ENCODE assay signal across 8 cellular contexts in the genomic region with DNA sequence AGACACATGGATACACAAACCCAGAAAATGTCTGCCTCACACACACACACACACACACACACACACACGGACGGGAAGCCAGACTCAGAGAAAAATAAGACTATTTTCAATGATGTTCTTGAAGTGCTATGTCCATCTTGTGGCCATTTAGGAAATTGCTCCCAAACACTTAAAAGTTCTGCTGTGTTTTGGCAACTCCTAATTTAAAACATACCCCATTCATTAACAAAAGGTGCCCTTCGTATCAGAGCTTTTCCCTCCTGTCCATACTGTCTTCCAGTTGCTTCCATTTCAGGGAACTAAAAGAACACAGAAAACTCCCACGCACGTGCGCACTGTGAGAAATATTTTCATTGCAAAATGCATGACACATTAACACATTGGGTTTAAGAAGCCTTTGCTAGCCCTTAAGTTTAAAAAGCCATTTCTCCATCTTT. TPM values are rescaled to one million over a fixed set of nuclear protein-coding genes. Genes with fewer than 3 reads are reported as not detected.
A peak's percentile ranks its signal among the peaks of the same experiment; 100 is the strongest.
DNase-seq lines count a peak whose midpoint lies in the region; ATAC-seq, FAIRE-seq and TF ChIP-seq lines count a peak whose summit lies in the region.

No MANE protein-coding gene starts in this region.

- intact Hi-C loops in endothelial cell of umbilical vein (cut with micrococcal nuclease): loop anchor here (1.0 to 5.0 kb wide), 5 partner anchors 138 to 1054 kb away; a partner anchor contains a TSS

- no peaks in the 10 kb centered on the region for H3K27me3 ChIP-seq in MG63
- H3K27me3 ChIP-seq in endothelial cell of umbilical vein (ENCODE audit: control insufficient read depth in 2 of 2, insufficient read depth in 2 of 2, low read length in 2 of 2): no peaks in the 10 kb centered on the region

- no peaks in the 10 kb centered on the region for H3K9me1 ChIP-seq in endothelial cell of umbilical vein (replicated peaks; ENCODE audit: control insufficient read depth, extremely low read depth, insufficient read depth, low read length)

- TF ChIP-seq CTCF in GM12875 (IDR thresholded peaks at IDR 0.05; ENCODE audit: borderline replicate concordance, insufficient read depth, low read depth, low read length): peak; percentile 57
- peak; percentile 57 to 61 for TF ChIP-seq CTCF in endothelial cell of umbilical vein (IDR thresholded peaks at IDR 0.05; ENCODE audit: extremely low read depth in 1 of 2, insufficient read depth in 1 of 2, low read depth in 1 of 2, low read length in 2 of 2)
- TF ChIP-seq CTCF in nephron (IDR thresholded peaks at IDR 0.05; ENCODE audit: unreplicated experiment in 3 of 3): peak; percentile 42 to 48 (median 44)

- H3K27me3 Mint-ChIP-seq in nephron (ENCODE audit: low read depth): no peaks in the 10 kb centered on the region

- POLR2A ChIA-PET in endothelial cell of umbilical vein (lab: Charles Lee): no interaction called here

- peak overlapping the region; percentile 94 for H2AFZ ChIP-seq in endothelial cell of umbilical vein (ENCODE audit: low read depth, low read length)

- peaks cover 6% of the 10 kb centered on the region for H3K4me1 Mint-ChIP-seq in nephron

- dilution Hi-C loops in endothelial cell of umbilical vein (cut with MboI; ENCODE audit: extremely low pct_ligation_motif_present, low sequenced_read_pairs): no loop called here

- CTCF ChIA-PET in endothelial cell of umbilical vein (lab: Charles Lee): interaction anchor here (0.7 to 3.2 kb wide), 5 partner anchors 137 to 1055 kb away, joined by 3 to 15 read pairs (median 6); no protein-coding TSS in a partner anchor

- H3K79me2 ChIP-seq in endothelial cell of umbilical vein (ENCODE audit: control insufficient read depth, insufficient read depth, low read length): no peaks in the 10 kb centered on the region

- no peak overlapping the region for H3K4me2 ChIP-seq in endothelial cell of umbilical vein (ENCODE audit: insufficient read depth, low read length)

- no peaks in the 10 kb centered on the region for H4K20me1 ChIP-seq in endothelial cell of umbilical vein (replicated peaks; ENCODE audit: control insufficient read depth, extremely low read depth, insufficient read depth, low read length)

- ATAC-seq in HG03045 (IDR thresholded peaks at IDR 0.05; ENCODE audit: unreplicated experiment): no peak

- DNase-seq in AG08395 (ENCODE audit: low spot score): peak; percentile 62
- peak; percentile 68 for DNase-seq in MG63
- peak; percentile 28 for DNase-seq in SHP77 treated with DMSO at 0.1 percent for 48 hours (lab: John Stamatoyannopoulos, UW)
- peak; percentile 71 for DNase-seq in endothelial cell of umbilical vein (ENCODE audit: low read depth, low spot score)
- no peak for DNase-seq in activated effector memory CD4-positive, alpha-beta T cell treated with anti-CD3 and anti-CD28 coated beads, Interleukin-2, amount 50 U/mL, for 16 hours

- no peaks in the 10 kb centered on the region for H3K9me3 Mint-ChIP-seq in nephron

- H3K9ac ChIP-seq in endothelial cell of umbilical vein (replicated peaks; ENCODE audit: extremely low read depth, insufficient read depth, low read length): no peak overlapping the region

- no peaks in the 10 kb centered on the region for H3K9me3 ChIP-seq in MG63
- no peaks in the 10 kb centered on the region for H3K9me3 ChIP-seq in endothelial cell of umbilical vein (replicated peaks; ENCODE audit: control insufficient read depth, insufficient read depth, low read length)

- no peaks in the 10 kb centered on the region for H3K36me3 Mint-ChIP-seq in nephron (ENCODE audit: low read depth)

- H3K27ac Mint-ChIP-seq in nephron: peak overlapping the region in 1 of 3 experiments; percentile 3

- H3K4me3 Mint-ChIP-seq in nephron: no peak overlapping the region

- FAIRE-seq in endothelial cell of umbilical vein (lab: Jason Lieb, UNC): peak; percentile 95

- no peak for TF ChIP-seq POLR2A in endothelial cell of umbilical vein (IDR thresholded peaks at IDR 0.05; ENCODE audit: low read depth, low read length)

- H3K36me3 ChIP-seq in MG63 (no peaks in the 10 kb centered on the region), endothelial cell of umbilical vein (ENCODE audit: control insufficient read depth in 2 of 2, extremely low read depth in 1 of 2, insufficient read depth in 2 of 2, low read length in 2 of 2) (no peaks in the 10 kb centered on the region)

- H3K4me3 ChIP-seq in GM12875 (ENCODE audit: low read depth, low read length) (no peak overlapping the region), MG63 (no peak overlapping the region), endothelial cell of umbilical vein (replicated peaks in 1 of 3; ENCODE audit: insufficient read depth in 1 of 3, low read depth in 1 of 3, low read length in 3 of 3) (no peak overlapping the region)

- BruUV-seq in endothelial cell of umbilical vein (replicated peaks; lab: Mats Ljungman, UMichigan): no TSS peak

- no peaks in the 10 kb centered on the region for H3K4me1 ChIP-seq in endothelial cell of umbilical vein (ENCODE audit: control insufficient read depth, extremely low read depth, insufficient read depth, low read length)

- no peak overlapping the region for H3K27ac ChIP-seq in endothelial cell of umbilical vein (ENCODE audit: insufficient read depth, low read depth, low read length)

TF ChIP-seq in endothelial cell of umbilical vein, 7 proteins besides CTCF, POLR2A, EP300 and RAD21:
- TF ChIP-seq JUN (IDR thresholded peaks at IDR 0.05; ENCODE audit: borderline replicate concordance, insufficient read depth, insufficient read length, low read depth) (no peak), POLR2AphosphoS5 (IDR thresholded peaks at IDR 0.05; ENCODE audit: insufficient read depth, low read depth, low read length) (no peak), FOS (IDR thresholded peaks at IDR 0.05; ENCODE audit: borderline replicate concordance, insufficient read depth, low read length) (no peak), MYC (IDR thresholded peaks at IDR 0.05; ENCODE audit: low read depth, low read length) (no peak), GATA2 (IDR thresholded peaks at IDR 0.05; ENCODE audit: insufficient read depth, insufficient read length, low read depth, low read length) (no peak), EZH2 (IDR thresholded peaks at IDR 0.05; ENCODE audit: borderline replicate concordance, low read depth, low read length, severe bottlenecking) (no peak)
- TF ChIP-seq, protein P1, sequence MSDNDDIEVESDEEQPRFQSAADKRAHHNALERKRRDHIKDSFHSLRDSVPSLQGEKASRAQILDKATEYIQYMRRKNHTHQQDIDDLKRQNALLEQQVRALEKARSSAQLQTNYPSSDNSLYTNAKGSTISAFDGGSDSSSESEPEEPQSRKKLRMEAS (IDR thresholded peaks at IDR 0.05; ENCODE audit: insufficient read depth, insufficient read length): no peak

RNA-seq across cellular contexts. Expression of a gene that starts 44.6 kb away (rescaled TPM):
- total RNA-seq in MG63 (2014; rRNA removed; shearing (Covaris generic); ENCODE audit: low replicate concordance): not detected in 2 replicates
- not detected in 2 replicates for total RNA-seq in endothelial cell of umbilical vein
- polyA plus RNA-seq in endothelial cell of umbilical vein: not detected in 2 replicates
- polyA plus RNA-seq in endothelial cell of umbilical vein (2011; cell fraction: cytosol; rRNA removed): not detected in 2 replicates
- not detected in 2 replicates for polyA plus RNA-seq in endothelial cell of umbilical vein (2011; cell fraction: nucleus; rRNA removed)
- not detected in 2 replicates for polyA plus RNA-seq in endothelial cell of umbilical vein (2012)
- polyA minus RNA-seq in endothelial cell of umbilical vein: not detected in 2 replicates
- not detected for polyA minus RNA-seq in endothelial cell of umbilical vein (2011; cell fraction: cytosol; rRNA and poly(A)+ RNA removed)
- polyA minus RNA-seq in endothelial cell of umbilical vein (2011; cell fraction: nucleus; rRNA and poly(A)+ RNA removed): not detected in 2 replicates

RNA-seq across cellular contexts. Expression of a gene that starts 59.2 kb away (rescaled TPM):
- not detected in 2 replicates for total RNA-seq in MG63 (2014; rRNA removed; shearing (Covaris generic); ENCODE audit: low replicate concordance)
- total RNA-seq in endothelial cell of umbilical vein: 0.14 TPM in 1 of 2 replicates, not detected in the other
- polyA plus RNA-seq in endothelial cell of umbilical vein: 0.01 TPM in 1 of 2 replicates, not detected in the other
- not detected in 2 replicates for polyA plus RNA-seq in endothelial cell of umbilical vein (2011; cell fraction: cytosol; rRNA removed)
- not detected in 2 replicates for polyA plus RNA-seq in endothelial cell of umbilical vein (2011; cell fraction: nucleus; rRNA removed)
- not detected in 2 replicates for polyA plus RNA-seq in endothelial cell of umbilical vein (2012)
- not detected in 2 replicates for polyA minus RNA-seq in endothelial cell of umbilical vein
- polyA minus RNA-seq in endothelial cell of umbilical vein (2011; cell fraction: cytosol; rRNA and poly(A)+ RNA removed): not detected
- not detected in 2 replicates for polyA minus RNA-seq in endothelial cell of umbilical vein (2011; cell fraction: nucleus; rRNA and poly(A)+ RNA removed)
